8 cellular contexts compared by ENCODE assay signal in the genomic region with DNA sequence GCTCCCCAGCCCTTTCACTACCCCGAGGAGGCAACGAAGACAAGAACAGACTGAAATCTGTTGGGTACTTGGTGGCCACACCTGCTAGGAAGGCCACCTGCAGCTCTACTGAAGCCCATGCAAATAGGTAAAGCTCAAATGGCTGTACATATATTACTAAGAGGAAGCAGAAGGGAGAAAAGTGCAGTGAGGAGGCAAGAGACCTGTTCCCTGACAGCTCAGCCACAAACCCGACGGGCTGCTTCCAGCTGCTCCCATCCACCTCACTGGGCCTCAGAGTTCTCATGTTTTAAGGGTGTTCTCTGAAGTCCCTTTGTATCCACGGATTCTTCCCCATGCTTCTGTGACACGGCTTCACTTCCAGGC. TPM values are rescaled to one million over a fixed set of nuclear protein-coding genes. Genes with fewer than 3 reads are reported as not detected.
A peak's percentile ranks its signal among the peaks of the same experiment; 100 is the strongest.
DNase-seq lines count a peak whose midpoint lies in the region; ATAC-seq and TF ChIP-seq lines count a peak whose summit lies in the region.

No MANE protein-coding gene starts in this region.

- H3K9me2 ChIP-seq in PC-9 (ENCODE audit: insufficient read depth) = no peaks in the 10 kb centered on the region

- H3K36me3 ChIP-seq in PC-9 (ENCODE audit: low read depth) = no peaks in the 10 kb centered on the region

- CTCF ChIA-PET in RWPE1 (lab: Yijun Ruan, JAX) = interaction anchor here (0.5 to 0.7 kb wide), 2 partner anchors 9 to 98 kb away, joined by 3 read pairs; no protein-coding TSS in a partner anchor
- CTCF ChIA-PET in PC-9 (lab: Charles Lee) = interaction anchor here (0.6 kb wide), 1 partner anchor 12 kb away, joined by 7 read pairs; no protein-coding TSS in a partner anchor

- H3K27ac Mint-ChIP-seq in memory B cell = peak overlapping the region; percentile 9

- no peak overlapping the region for H3K4me3 ChIP-seq in PC-9

- peak; percentile 98 for ATAC-seq in GM19043 (IDR thresholded peaks at IDR 0.05; ENCODE audit: low read depth, unreplicated experiment)
- peak; percentile 90 for ATAC-seq in HG03039 (IDR thresholded peaks at IDR 0.05; ENCODE audit: unreplicated experiment)
- ATAC-seq in memory B cell (ENCODE audit: low read depth) = peak; percentile 97

- H3K4me2 ChIP-seq in PC-9 = no peak overlapping the region

- H3K27ac ChIP-seq in RWPE1 (peak overlapping the region; percentile 97), PC-9 (no peak overlapping the region)

- peaks cover 39% of the 10 kb centered on the region for H3K4me1 Mint-ChIP-seq in memory B cell

- TF ChIP-seq CTCF in RWPE1 (conservative IDR thresholded peaks at IDR 0.05; ENCODE audit: low read depth) (no peak), PC-9 (conservative IDR thresholded peaks at IDR 0.05) (no peak)

- H3K27me3 Mint-ChIP-seq in memory B cell = no peaks in the 10 kb centered on the region

- H4K20me1 ChIP-seq in PC-9 (ENCODE audit: insufficient read depth) = no peaks in the 10 kb centered on the region; the same call in 1 of the 2 replicates

- DNase-seq in RWPE1 (ENCODE audit: low spot score) (no peak), memory B cell (ENCODE audit: low spot score in 2 of 2) (no peak), PC-9 (no peak), hypothalamus (lab: John Stamatoyannopoulos, UW) (no peak), islet precursor cell (no peak)
- DNase-seq in effector CD4-positive, alpha-beta T cell = no peak

- 0 out of 2 replicates have a peak, but pooled peaks cover 8% of the 10 kb centered on the region for H3K4me1 ChIP-seq in PC-9 (replicated peaks; ENCODE audit: insufficient read depth)

- peaks cover 6% of the 10 kb centered on the region; the same call in 1 of the 2 replicates for H3K79me2 ChIP-seq in PC-9 (ENCODE audit: low read depth)

- H3K27me3 ChIP-seq in PC-9 (ENCODE audit: insufficient read depth, low read depth) = no peaks in the 10 kb centered on the region

- intact Hi-C loops in PC-9 (cut with micrococcal nuclease; ENCODE audit: unreplicated experiment) = no loop called here

- H3K4me3 Mint-ChIP-seq in memory B cell = peak overlapping the region; percentile 44

- H3K36me3 Mint-ChIP-seq in memory B cell = peaks cover 12% of the 10 kb centered on the region

- no peaks in the 10 kb centered on the region for H3K9me3 ChIP-seq in PC-9 (ENCODE audit: insufficient read depth, low read depth)

- H3F3A ChIP-seq in PC-9 (ENCODE audit: insufficient read depth, low read depth) = peaks cover 4% of the 10 kb centered on the region; the same call in 1 of the 2 replicates

- no peaks in the 10 kb centered on the region for H3K9me3 Mint-ChIP-seq in memory B cell

- no TSS peak for BruUV-seq in PC-9 (replicated peaks; lab: Mats Ljungman, UMichigan)

- POLR2A ChIA-PET in RWPE1 (lab: Yijun Ruan, JAX; ENCODE audit: low non-redundant PET) = no interaction called here
- POLR2A ChIA-PET in PC-9 (lab: Charles Lee; ENCODE audit: unreplicated experiment) = interaction anchor here (0.5 to 1.0 kb wide), 2 partner anchors 16 to 986 kb away, joined by 4 to 12 read pairs; no protein-coding TSS in a partner anchor

- H2AFZ ChIP-seq in PC-9 = no peak overlapping the region

RNA-seq across cellular contexts. Expression of gene TRAM2, which starts 24.6 kb away (rescaled TPM):
- 28.1 and 40.9 TPM in 2 replicates for total RNA-seq in PC-9 (2021)
